8 cellular contexts compared by ENCODE assay signal in the genomic region with DNA sequence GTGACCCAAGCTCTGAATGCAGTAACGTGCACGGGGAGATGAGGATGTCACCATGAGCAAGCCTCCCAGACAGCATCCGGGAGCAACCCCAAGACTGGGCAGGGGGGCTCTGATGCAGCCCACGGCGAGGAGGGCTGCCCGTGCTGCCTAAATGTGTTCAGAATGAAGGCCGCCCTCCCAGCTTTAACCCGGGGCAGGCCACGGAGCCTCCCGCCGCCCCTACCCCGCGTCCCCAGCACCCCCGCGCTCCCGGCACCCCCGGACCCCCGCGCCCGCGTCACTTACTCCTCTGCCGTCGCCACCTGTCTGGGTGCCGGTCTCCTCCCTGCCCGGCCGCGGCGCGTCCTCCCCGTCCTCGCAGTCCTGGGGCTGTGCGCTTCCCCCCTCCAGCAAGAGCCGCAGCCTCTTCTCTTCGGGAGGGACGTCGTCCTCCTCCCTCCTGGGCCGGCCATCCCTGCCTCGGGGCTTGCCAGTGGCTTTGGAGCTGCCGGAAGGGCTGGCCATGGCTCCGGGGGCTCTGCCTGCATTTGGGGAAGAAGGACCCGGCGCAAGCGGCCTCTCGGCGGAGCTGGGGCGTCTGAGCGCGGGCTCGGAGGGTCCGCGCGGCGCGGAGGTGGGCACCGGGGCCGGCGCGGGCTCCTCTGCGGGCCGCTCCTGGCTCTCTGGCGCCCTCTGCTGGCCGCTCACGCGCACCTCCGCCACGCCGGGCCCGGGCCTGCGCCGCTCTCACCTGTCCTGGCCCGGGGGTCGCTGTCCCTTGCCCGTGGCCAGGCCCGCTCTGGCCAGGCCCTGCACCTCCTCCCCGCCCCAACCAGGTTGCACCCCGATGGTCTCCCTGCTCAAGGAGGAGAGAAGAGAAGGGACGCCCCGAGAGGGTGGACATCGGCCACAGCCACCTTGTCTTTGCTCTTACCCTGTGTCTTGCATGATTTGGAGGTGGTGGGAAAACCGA. TPM values are rescaled to one million over a fixed set of nuclear protein-coding genes. Genes with fewer than 3 reads are reported as not detected.
DNase-seq lines count a peak whose midpoint lies in the region; ATAC-seq and TF ChIP-seq lines count a peak whose summit lies in the region.
"Not testable (repeated sequence)": the region's sequence is repeated elsewhere in the genome, so short reads cannot be mapped to it uniquely, and the experiment has no call there.

No MANE protein-coding gene starts in this region.

- in situ Hi-C loops in GM23248 (cut with MboI), result not testable (repeated sequence)

- TF ChIP-seq CTCF in BJ (IDR thresholded peaks at IDR 0.05; ENCODE audit: insufficient read depth, low read depth, low read length) (peak; percentile 36; the same call in 1 of the 2 replicates), WTC11 (IDR thresholded peaks at IDR 0.05) (peak; percentile 97), glutamatergic neuron (IDR thresholded peaks at IDR 0.05; ENCODE audit: partially characterized antibody, unreplicated experiment) (peak; percentile 87), natural killer cell (IDR thresholded peaks at IDR 0.05) (peak; percentile 72)

- not testable (repeated sequence) for H4K20me1 ChIP-seq in GM23248 (ENCODE audit: insufficient read depth)

- H3K36me3 ChIP-seq in BJ (ENCODE audit: control insufficient read depth, insufficient read depth, low read length); GM23248 (ENCODE audit: low read depth): not testable (repeated sequence)

- H3K27me3 Mint-ChIP-seq in WTC11 (ENCODE audit: low read depth), result peaks cover 35% of the 10 kb centered on the region
- H3K27me3 Mint-ChIP-seq in glutamatergic neuron (ENCODE audit: unreplicated experiment), result peaks cover 16% of the 10 kb centered on the region
- not testable (repeated sequence) for H3K27me3 Mint-ChIP-seq in natural killer cell (ENCODE audit: low read depth in 2 of 2)

- H3K27me3 ChIP-seq in BJ (ENCODE audit: control insufficient read depth, insufficient read depth, low read length); GM23248 (replicated peaks; ENCODE audit: insufficient read depth): not testable (repeated sequence)

- H3F3A ChIP-seq in GM23248 (ENCODE audit: insufficient read depth), result not testable (repeated sequence)

- peak overlapping the region; percentile 88 for H3K4me2 ChIP-seq in GM23248 (ENCODE audit: unreplicated experiment)

- peak; percentile 88 for ATAC-seq in WTC11
- peak; percentile 60 to 73 (median 70) for ATAC-seq in natural killer cell

- not testable (repeated sequence) for H3K9me3 Mint-ChIP-seq in WTC11; glutamatergic neuron (ENCODE audit: unreplicated experiment); natural killer cell

- not testable (repeated sequence) for H3K9me3 ChIP-seq in GM23248 (ENCODE audit: low read depth)

- H3K36me3 Mint-ChIP-seq in WTC11; glutamatergic neuron (ENCODE audit: unreplicated experiment); natural killer cell: not testable (repeated sequence)

- H3K9ac ChIP-seq in GM23248, result not testable (repeated sequence)

- H3K27ac Mint-ChIP-seq in WTC11; glutamatergic neuron (ENCODE audit: unreplicated experiment); natural killer cell: not testable (repeated sequence)

- POLR2A ChIA-PET in BJ (lab: Charles Lee), result not testable (repeated sequence)
- POLR2A ChIA-PET in WTC11 (lab: Charles Lee), result interaction anchor here (0.5 to 0.6 kb wide), 2 partner anchors 56 to 442 kb away, joined by 4 to 6 read pairs; a partner anchor contains a TSS

- H3K4me3 ChIP-seq in BJ (ENCODE audit: low read depth, low read length), result peak overlapping the region; percentile 42
- H3K4me3 ChIP-seq in GM23248, result peak overlapping the region; percentile 73

- peaks cover 22% of the 10 kb centered on the region for H3K4me1 Mint-ChIP-seq in WTC11
- H3K4me1 Mint-ChIP-seq in glutamatergic neuron (ENCODE audit: low read depth, unreplicated experiment); natural killer cell: not testable (repeated sequence)

- not testable (repeated sequence) for H3K79me2 ChIP-seq in GM23248 (ENCODE audit: insufficient read depth)

- H3K27ac ChIP-seq in GM23248, result not testable (repeated sequence)

- intact Hi-C loops in natural killer cell (cut with micrococcal nuclease), result loop anchor here (2.0 kb wide), 1 partner anchor 823 kb away; no protein-coding TSS in a partner anchor

- not testable (repeated sequence) for H3K9me2 ChIP-seq in GM23248 (ENCODE audit: insufficient read depth)

- CTCF ChIA-PET in BJ (lab: Yijun Ruan, JAX), result interaction anchor here (1.1 to 1.2 kb wide), 2 partner anchors 14 to 93 kb away, joined by 3 to 5 read pairs; no protein-coding TSS in a partner anchor
- CTCF ChIA-PET in WTC11 (lab: Charles Lee), result interaction anchor here (0.8 to 1.4 kb wide), 6 partner anchors 12 to 94 kb away, joined by 3 to 5 read pairs (median 3); a partner anchor contains a TSS

- H3K4me3 Mint-ChIP-seq in WTC11 (peak overlapping the region; percentile 68), glutamatergic neuron (ENCODE audit: unreplicated experiment) (peak overlapping the region; percentile 76), natural killer cell (peak overlapping the region; percentile 72)

- not testable (repeated sequence) for H3K4me1 ChIP-seq in GM23248 (ENCODE audit: insufficient read depth)

- H2AFZ ChIP-seq in GM23248, result peak overlapping the region; percentile 90

- DNase-seq in BJ (ENCODE audit: low read depth), result not testable (repeated sequence)
- DNase-seq in GM23248, result peak; percentile 48
- DNase-seq in NCI-H2171 (lab: John Stamatoyannopoulos, UW), result peak; percentile 46
- peak; percentile 83 for DNase-seq in WTC11 (ENCODE audit: low spot score)
- DNase-seq in amygdala (lab: John Stamatoyannopoulos, UW), result peak in 31 of 56 donors; percentile 2 to 69 (median 12)
- peak; percentile 85 for DNase-seq in glutamatergic neuron
- peak; percentile 70 for DNase-seq in natural killer cell
- peak; percentile 40 for DNase-seq in stimulated activated CD8-positive, alpha-beta memory T cell treated with anti-CD3 and anti-CD28 coated beads, Interleukin-12 subunit alpha, Interleukin-12 subunit beta, amount 100 ng/mL, for 4 hours (ENCODE audit: low read depth)

- WGBS in GM23248 (ENCODE audit: low coverage in 1 of 2, low lambda C conversion rate in 2 of 2, missing lambda C conversion rate in 2 of 2), 2 experiments, result 2 to 5% methylated on average over 43 to 66 of the region's 80 CpGs

TF ChIP-seq in WTC11, 78 proteins besides CTCF, POLR2A, EP300 and RAD21:
- peak; percentile 87 for TF ChIP-seq ZNF121 (CRISPR knock-in tag; IDR thresholded peaks at IDR 0.05)
TF ChIP-seq in WTC11: peak in this region for 1; not testable (repeated sequence) for 77.

RNA-seq across cellular contexts. Expression of a gene that starts 55.9 kb away (rescaled TPM):
- 73.4 and 113 TPM in 2 replicates for polyA plus RNA-seq in BJ (2011; rRNA removed)
- polyA minus RNA-seq in BJ (2011; rRNA and poly(A)+ RNA removed), result 67.3 and 75.5 TPM in 2 replicates
- total RNA-seq in GM23248 (2014; rRNA removed; shearing (Covaris generic)), result 103 and 107 TPM in 2 replicates
- polyA plus RNA-seq in GM23248 (2016; fragmentation: Nextera tagmentation; extraction: Ambion mirVana), result 163 and 174 TPM in 2 replicates
- 71.3 to 111 TPM (median 74.5 TPM) in 3 replicates for total RNA-seq in WTC11 (2021)
- 281 TPM for total RNA-seq in glutamatergic neuron (ENCODE audit: unreplicated experiment)
- total RNA-seq in natural killer cell, result 10 to 100 TPM; 13.4 to 18.8 (median 16.7) TPM

Comparison
In these comparisons a context has a peak if more than half of its experiments do, and no peak if none do; other contexts are left out.
1. CTCF ChIP-seq: peak in every context shown above with its lines; median percentile 97 in WTC11; 87 in glutamatergic neuron; 72 in natural killer cell; 36 in BJ.